ENCODE assay signal across 14 cellular contexts in the genomic region with DNA sequence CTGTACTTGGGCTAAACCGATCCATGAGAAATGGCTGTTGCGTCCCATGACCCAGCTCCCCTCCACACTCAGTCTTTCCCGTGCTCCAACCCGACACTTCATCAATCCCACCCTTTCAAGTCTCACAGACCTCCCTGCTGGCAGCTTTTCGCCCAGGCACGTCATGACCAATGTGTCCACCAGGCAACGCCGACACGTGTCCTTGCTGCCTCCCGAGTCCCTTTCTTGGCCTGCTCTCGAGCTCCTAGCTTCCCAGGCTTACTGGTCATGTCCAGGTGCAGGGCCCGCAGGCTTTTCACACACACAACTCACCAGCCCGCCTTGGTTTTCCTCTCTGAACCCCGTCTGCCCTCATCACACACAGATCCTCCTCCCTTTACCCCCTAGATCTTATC. TPM values are rescaled to one million over a fixed set of nuclear protein-coding genes. Genes with fewer than 3 reads are reported as not detected.
A peak's percentile ranks its signal among the peaks of the same experiment; 100 is the strongest.
DNase-seq lines count a peak whose midpoint lies in the region; ATAC-seq and TF ChIP-seq lines count a peak whose summit lies in the region.
"Had no signal": no experiment of that assay in that cellular context is flagged by ENCODE, and none has a peak within 500 bp of the region (broad histone marks: within the 10 kb centered on the region; RNA-seq: fewer than 3 reads in every experiment).

No MANE protein-coding gene starts in this region.

- H3K4me2 ChIP-seq in IMR-90 (ENCODE audit: low read depth, low read length), result no peak overlapping the region
- H3K4me2 ChIP-seq: smooth muscle cell had no signal

- H4K91ac ChIP-seq in IMR-90 (ENCODE audit: insufficient read depth, low read depth, low read length), result no peak overlapping the region

- no peak overlapping the region for H3K4me3 ChIP-seq in CD4-positive, alpha-beta memory T cell (ENCODE audit: low read length in 2 of 2)
- no peak overlapping the region for H3K4me3 ChIP-seq in IMR-90 (ENCODE audit: insufficient read depth, low read depth, low read length)
- H3K4me3 ChIP-seq: coronary artery, HAP-1, SK-N-MC, smooth muscle cell, tibial nerve had no signal

- intact Hi-C loops in CD4-positive, alpha-beta memory T cell (cut with micrococcal nuclease), result no loop called here
- intact Hi-C loops in IMR-90 (cut with micrococcal nuclease), result no loop called here

- dilution Hi-C loops in IMR-90 (cut with HindIII; ENCODE audit: low sequenced_read_pairs, unreplicated experiment), result no loop called here

- H3K23ac ChIP-seq in IMR-90 (ENCODE audit: low read depth, low read length), result no peak overlapping the region

- no peak overlapping the region for H2AK9ac ChIP-seq in IMR-90 (replicated peaks; ENCODE audit: low read depth, low read length, poor library complexity)

- H2AK5ac ChIP-seq in IMR-90 (ENCODE audit: low read depth, low read length), result peak overlapping the region; percentile 54; the same call in 1 of the 2 replicates

- no peak overlapping the region for H3K56ac ChIP-seq in IMR-90 (ENCODE audit: extremely low read depth, insufficient read depth, low read length)

- peaks cover 32% of the 10 kb centered on the region for H4K20me1 ChIP-seq in IMR-90 (ENCODE audit: insufficient read depth, low read length)

- H3K4me1 Mint-ChIP-seq in CD4-positive, alpha-beta memory T cell, result peaks cover 20 to 44% (median 27%) of the 10 kb centered on the region in 4 donors
- peaks cover 79% of the 10 kb centered on the region for H3K4me1 Mint-ChIP-seq in brain
- peaks cover 77% of the 10 kb centered on the region for H3K4me1 Mint-ChIP-seq in nephron progenitor cell

- no peak for ATAC-seq in IMR-90 (ENCODE audit: low read depth)

- TF ChIP-seq POLR2A in IMR-90 (IDR thresholded peaks at IDR 0.05; ENCODE audit: low read depth, low read length), result no peak

- peak in 1 of 5 donors; percentile 30 for DNase-seq in CD4-positive, alpha-beta memory T cell
- no peak for DNase-seq in IMR-90
- no peak for DNase-seq in nephron progenitor cell
- no peak for DNase-seq in NCI-H1048 (lab: John Stamatoyannopoulos, UW)
- DNase-seq in GM13977 (ENCODE audit: low spot score), result no peak
- DNase-seq in effector CD8-positive, alpha-beta T cell (lab: John Stamatoyannopoulos, UW), result no peak
- DNase-seq: NCI-H146, NCI-H748 treated with DMSO at 0.1 percent for 48 hours had no signal

- peaks cover 3% of the 10 kb centered on the region for H3K36me3 ChIP-seq in CD4-positive, alpha-beta memory T cell (ENCODE audit: insufficient read depth, low read length)
- peaks cover 30% of the 10 kb centered on the region; the same call in 1 of the 2 replicates for H3K36me3 ChIP-seq in IMR-90 (ENCODE audit: control insufficient read depth, insufficient read depth, low read length)

- H3K9me3 ChIP-seq in CD4-positive, alpha-beta memory T cell (ENCODE audit: control insufficient read depth in 1 of 2, low read length in 2 of 2), result no peaks in the 10 kb centered on the region
- no peaks in the 10 kb centered on the region for H3K9me3 ChIP-seq in IMR-90 (ENCODE audit: control insufficient read depth, insufficient read depth, low read length)
- H3K9me3 ChIP-seq: HAP-1, tibial nerve had no signal

- in situ Hi-C loops in IMR-90 (cut with MboI; ENCODE audit: low sequenced_read_pairs) (no loop called here), GM13977 (cut with MboI; ENCODE audit: low pct_unique_long_range_greater_than_20kb, low sequenced_read_pairs, unreplicated experiment) (no loop called here)

- H3K79me1 ChIP-seq in IMR-90 (ENCODE audit: low read depth in 1 of 2, low read length in 2 of 2), result peaks cover 14 to 45% of the 10 kb centered on the region in 2 experiments

- WGBS in IMR-90 (ENCODE audit: extremely low coverage in 2 of 2, insufficient read length in 1 of 2), 2 experiments, result 63% methylated on average over 8 of the region's 14 CpGs; no CpG with 5 or more reads in 1 of the 2 experiments

- no peak for TF ChIP-seq RAD21 in IMR-90 (IDR thresholded peaks at IDR 0.05; ENCODE audit: low read length)

- H3K27ac ChIP-seq in CD4-positive, alpha-beta memory T cell (ENCODE audit: low read depth, low read length), result no peak overlapping the region
- no peak overlapping the region for H3K27ac ChIP-seq in IMR-90 (ENCODE audit: insufficient read depth, low read length)
- H3K27ac ChIP-seq: SK-N-MC had no signal

- H2AFZ ChIP-seq in IMR-90 (replicated peaks; ENCODE audit: low read length, poor library complexity), result no peak overlapping the region

- no peak overlapping the region for H3K9ac ChIP-seq in IMR-90 (ENCODE audit: low read depth, low read length)

- H2BK20ac ChIP-seq in IMR-90 (ENCODE audit: low read depth, low read length), result no peak overlapping the region

- H3K4me1 ChIP-seq in CD4-positive, alpha-beta memory T cell (ENCODE audit: insufficient read depth, low read length), result peaks cover 25% of the 10 kb centered on the region
- peaks cover 9% of the 10 kb centered on the region for H3K4me1 ChIP-seq in IMR-90 (ENCODE audit: control insufficient read depth, insufficient read depth, low read length)

- H2BK5ac ChIP-seq in IMR-90 (ENCODE audit: low read depth, low read length, poor library complexity, severe bottlenecking), result no peak overlapping the region

- H3K9me3 Mint-ChIP-seq in CD4-positive, alpha-beta memory T cell, result peaks cover 0 to 8% (median 0%) of the 10 kb centered on the region in 8 donors
- H3K9me3 Mint-ChIP-seq in brain (no peaks in the 10 kb centered on the region), nephron progenitor cell (no peaks in the 10 kb centered on the region)

- H3K9me1 ChIP-seq in IMR-90 (ENCODE audit: insufficient read depth, low read length), result peaks cover 5% of the 10 kb centered on the region; the same call in 1 of the 2 replicates

- peaks cover 8 to 34% of the 10 kb centered on the region in 2 donors for H3K36me3 Mint-ChIP-seq in CD4-positive, alpha-beta memory T cell
- peaks cover 7% of the 10 kb centered on the region for H3K36me3 Mint-ChIP-seq in brain
- peaks cover 10% of the 10 kb centered on the region for H3K36me3 Mint-ChIP-seq in nephron progenitor cell (ENCODE audit: low read depth)

- no peak overlapping the region for H3K18ac ChIP-seq in IMR-90 (ENCODE audit: low read depth, low read length)

- H3K27me3 Mint-ChIP-seq in CD4-positive, alpha-beta memory T cell, result peaks cover 0 to 1% of the 10 kb centered on the region in 2 donors
- H3K27me3 Mint-ChIP-seq in brain (no peaks in the 10 kb centered on the region), nephron progenitor cell (ENCODE audit: low read depth, poor library complexity) (peaks cover 2% of the 10 kb centered on the region)

- POLR2A ChIA-PET in CD4-positive, alpha-beta memory T cell (lab: Charles Lee; ENCODE audit: partially characterized antibody), result interaction anchor here (0.9 kb wide), 1 partner anchor 13 kb away, joined by 3 read pairs; no protein-coding TSS in a partner anchor
- POLR2A ChIA-PET in IMR-90 (lab: Charles Lee; ENCODE audit: unreplicated experiment), result no interaction called here

- TF ChIP-seq CTCF in IMR-90 (conservative IDR thresholded peaks at IDR 0.05; ENCODE audit: low read depth, low read length) (no peak), brain (conservative IDR thresholded peaks at IDR 0.05) (peak in 1 of 2 experiments; percentile 19), nephron progenitor cell (IDR thresholded peaks at IDR 0.05) (no peak), GM13977 (IDR thresholded peaks at IDR 0.05; ENCODE audit: extremely low read depth, insufficient read depth, missing control alignments) (no peak)

- H3K27ac Mint-ChIP-seq in CD4-positive, alpha-beta memory T cell, result peak overlapping the region; percentile 15 to 95 (median 59)
- H3K27ac Mint-ChIP-seq in brain (peak overlapping the region; percentile 49 to 88 (median 72)), nephron progenitor cell (peak overlapping the region; percentile 77)

- H2BK15ac ChIP-seq in IMR-90 (ENCODE audit: low read depth, low read length), result no peak overlapping the region

- no peak overlapping the region for H4K5ac ChIP-seq in IMR-90 (ENCODE audit: low read depth, low read length)

- H2BK120ac ChIP-seq in IMR-90 (ENCODE audit: low read depth, low read length), result no peak overlapping the region

- H3K27me3 ChIP-seq in CD4-positive, alpha-beta memory T cell (ENCODE audit: insufficient read depth, low read length), result no peaks in the 10 kb centered on the region
- no peaks in the 10 kb centered on the region for H3K27me3 ChIP-seq in IMR-90 (ENCODE audit: control insufficient read depth, insufficient read depth, low read length)
- H3K27me3 ChIP-seq: tibial nerve had no signal

- BruUV-seq in IMR-90 (replicated peaks; lab: Mats Ljungman, UMichigan), result no TSS peak

- no peak overlapping the region for H3K14ac ChIP-seq in IMR-90 (replicated peaks; ENCODE audit: low read depth, low read length)

- H3K4me3 Mint-ChIP-seq in CD4-positive, alpha-beta memory T cell, result no peak overlapping the region
- peak overlapping the region in 2 of 5 experiments; percentile 31 to 43 for H3K4me3 Mint-ChIP-seq in brain
- H3K4me3 Mint-ChIP-seq in nephron progenitor cell, result peak overlapping the region; percentile 11

- H4K8ac ChIP-seq in IMR-90 (ENCODE audit: low read depth in 2 of 2, low read length in 2 of 2), result no peak overlapping the region

- CTCF ChIA-PET in CD4-positive, alpha-beta memory T cell (lab: Charles Lee; ENCODE audit: partially characterized antibody), result interaction anchor here (1.2 to 1.9 kb wide), 2 partner anchors 9 to 27 kb away, joined by 3 to 10 read pairs; no protein-coding TSS in a partner anchor
- CTCF ChIA-PET in IMR-90 (lab: Yijun Ruan, JAX), result no interaction called here

- no peak overlapping the region for H3K4ac ChIP-seq in IMR-90 (ENCODE audit: low read depth, low read length)

RNA-seq across cellular contexts. Expression of a gene that starts 12.2 kb away (rescaled TPM):
- 10 to 100 TPM; 45.0 to 50.7 TPM for total RNA-seq in CD4-positive, alpha-beta memory T cell
- polyA plus RNA-seq in CD4-positive, alpha-beta memory T cell, result 1 to 10 TPM in 1 of 2 donors, under 1 TPM in 1; 0.29 to 1.4 TPM
- 1.4 and 1.9 TPM in 2 replicates for total RNA-seq in IMR-90 (2012; rRNA removed)
- polyA plus RNA-seq in IMR-90 (2012; rRNA removed), result 8.3 and 9.4 TPM in 2 replicates
- polyA plus RNA-seq in IMR-90 (2012; cell fraction: cytosol; rRNA removed), result 7.6 and 9.5 TPM in 2 replicates
- 48.6 and 60.0 TPM in 2 replicates for polyA plus RNA-seq in IMR-90 (2012; cell fraction: nucleus; rRNA removed; ENCODE audit: low replicate concordance)
- polyA plus RNA-seq in brain (ENCODE audit: insufficient read depth, low read depth, low replicate concordance), result 17.4 TPM

RNA-seq across cellular contexts. Expression of a gene that starts 51.4 kb away (rescaled TPM):
- 100 to 1,000 TPM; 133 to 137 TPM for total RNA-seq in CD4-positive, alpha-beta memory T cell
- 10 to 100 TPM in 1 of 2 donors, 1 to 10 TPM in 1; 6.2 to 15.8 TPM for polyA plus RNA-seq in CD4-positive, alpha-beta memory T cell
- total RNA-seq in IMR-90 (2012; rRNA removed), result 12.2 and 13.6 TPM in 2 replicates
- polyA plus RNA-seq in IMR-90 (2012; rRNA removed) (79.6 and 81.2 TPM in 2 replicates), brain (ENCODE audit: insufficient read depth, low read depth, low replicate concordance) (56.3 TPM)
- 30.9 and 35.6 TPM in 2 replicates for polyA plus RNA-seq in IMR-90 (2012; cell fraction: cytosol; rRNA removed)
- 390 and 704 TPM in 2 replicates for polyA plus RNA-seq in IMR-90 (2012; cell fraction: nucleus; rRNA removed; ENCODE audit: low replicate concordance)

RNA-seq across cellular contexts. Expression of a gene that starts 52.4 kb away (rescaled TPM):
- total RNA-seq in CD4-positive, alpha-beta memory T cell, result 10 to 100 TPM; 22.6 to 31.7 TPM
- polyA plus RNA-seq in CD4-positive, alpha-beta memory T cell, result 10 to 100 TPM; 14.3 to 22.2 TPM
- total RNA-seq in IMR-90 (2012; rRNA removed), result 72.6 and 79.2 TPM in 2 replicates
- 21.0 and 22.6 TPM in 2 replicates for polyA plus RNA-seq in IMR-90 (2012; rRNA removed)
- 7.4 and 11.3 TPM in 2 replicates for polyA plus RNA-seq in IMR-90 (2012; cell fraction: cytosol; rRNA removed)
- polyA plus RNA-seq in IMR-90 (2012; cell fraction: nucleus; rRNA removed; ENCODE audit: low replicate concordance), result 17.2 and 31.2 TPM in 2 replicates
- polyA plus RNA-seq in brain (ENCODE audit: insufficient read depth, low read depth, low replicate concordance), result 15.9 TPM
